ENCODE assay signal across 1 cellular context in genomic region chr9:137545123-137545522, GRCh38.
TF ChIP-seq lines count a peak whose summit lies in the region.

No MANE protein-coding gene starts in this region.

TF ChIP-seq in SK-N-SH treated with all-trans-retinoic acid at 6 μM for 48 hours, 23 proteins besides CTCF, POLR2A, EP300 and RAD21 (continued from another document):
- TF ChIP-seq, protein P1, sequence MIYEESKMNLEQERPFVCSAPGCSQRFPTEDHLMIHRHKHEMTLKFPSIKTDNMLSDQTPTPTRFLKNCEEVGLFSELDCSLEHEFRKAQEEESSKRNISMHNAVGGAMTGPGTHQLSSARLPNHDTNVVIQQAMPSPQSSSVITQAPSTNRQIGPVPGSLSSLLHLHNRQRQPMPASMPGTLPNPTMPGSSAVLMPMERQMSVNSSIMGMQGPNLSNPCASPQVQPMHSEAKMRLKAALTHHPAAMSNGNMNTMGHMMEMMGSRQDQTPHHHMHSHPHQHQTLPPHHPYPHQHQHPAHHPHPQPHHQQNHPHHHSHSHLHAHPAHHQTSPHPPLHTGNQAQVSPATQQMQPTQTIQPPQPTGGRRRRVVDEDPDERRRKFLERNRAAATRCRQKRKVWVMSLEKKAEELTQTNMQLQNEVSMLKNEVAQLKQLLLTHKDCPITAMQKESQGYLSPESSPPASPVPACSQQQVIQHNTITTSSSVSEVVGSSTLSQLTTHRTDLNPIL (CRISPR knock-in tag; IDR thresholded peaks at IDR 0.05; ENCODE audit: low read depth), result no peak
- TF ChIP-seq GLIS3 (CRISPR knock-in tag; IDR thresholded peaks at IDR 0.05) (no peak), PPARA (CRISPR knock-in tag; IDR thresholded peaks at IDR 0.05; ENCODE audit: borderline replicate concordance) (no peak), ZNF8 (CRISPR knock-in tag; IDR thresholded peaks at IDR 0.05) (no peak), ZFP3 (CRISPR knock-in tag; IDR thresholded peaks at IDR 0.05) (no peak)
